In the genomic region with DNA sequence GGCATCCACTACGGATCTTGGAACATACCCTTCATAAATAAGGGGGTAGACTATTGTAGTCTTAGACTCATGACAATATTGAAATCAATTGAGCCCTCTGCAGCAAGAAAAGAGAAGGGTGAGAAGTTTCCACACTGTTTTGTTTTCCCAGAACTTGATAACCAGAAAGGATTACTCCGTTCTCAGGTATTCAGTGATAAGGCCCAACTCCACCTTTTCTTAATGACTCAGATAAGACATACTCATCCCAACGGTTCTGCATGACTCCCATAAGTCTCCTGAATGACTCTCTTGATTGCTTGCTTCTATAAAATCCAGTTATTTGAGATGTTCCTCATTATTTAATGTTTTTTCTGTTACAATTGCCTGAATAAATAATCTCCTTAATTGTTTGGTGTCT, we compare ENCODE assay signal across 17 cellular contexts.
DNase-seq lines count a peak whose midpoint lies in the region; ATAC-seq, FAIRE-seq and TF ChIP-seq lines count a peak whose summit lies in the region.
"Had no signal": no experiment of that assay in that cellular context is flagged by ENCODE, and none has a peak within 500 bp of the region (broad histone marks: within the 10 kb centered on the region; RNA-seq: fewer than 3 reads in every experiment).

No MANE protein-coding gene starts in this region.

- no peak for ATAC-seq in HG02571 (IDR thresholded peaks at IDR 0.05; ENCODE audit: unreplicated experiment)

- no peak overlapping the region for H3K27ac Mint-ChIP-seq in activated CD4-positive, alpha-beta T cell treated with anti-CD3 and anti-CD28 coated beads, Interleukin-2, amount 10 ng/mL, durations not matched to agents 7 days and 5 days
- H3K27ac Mint-ChIP-seq: CD4-positive, CD25-positive, alpha-beta regulatory T cell had no signal

- H4K8ac ChIP-seq in mesendoderm (ENCODE audit: low read depth, low read length): no peak overlapping the region

- no peak overlapping the region for H3K4me2 ChIP-seq in mesendoderm (ENCODE audit: low read length)
- H3K4me2 ChIP-seq: BLaER1 treated with 17β-estradiol and CSF1 and Interleukin-3, amounts not matched to agents 10 nM and 100 nM had no signal

- H3K9me3 Mint-ChIP-seq in activated CD4-positive, alpha-beta T cell treated with anti-CD3 and anti-CD28 coated beads, Interleukin-2, amount 10 ng/mL, durations not matched to agents 7 days and 5 days: peaks cover 2% of the 10 kb centered on the region

- H4K5ac ChIP-seq in mesendoderm (ENCODE audit: low read length): no peak overlapping the region

- peak overlapping the region; percentile 60 for H3K18ac ChIP-seq in mesendoderm (ENCODE audit: low read length)

- peak; percentile 21 for FAIRE-seq in D721Med (lab: Jason Lieb, UNC)
- FAIRE-seq: GM12892, H1 had no signal

- H3K4me1 Mint-ChIP-seq in activated CD4-positive, alpha-beta T cell treated with anti-CD3 and anti-CD28 coated beads, Interleukin-2, amount 10 ng/mL, durations not matched to agents 7 days and 5 days: no peaks in the 10 kb centered on the region
- H3K4me1 Mint-ChIP-seq: CD4-positive, CD25-positive, alpha-beta regulatory T cell had no signal

- no peaks in the 10 kb centered on the region for H3K79me1 ChIP-seq in mesendoderm (ENCODE audit: low read length)

- H3K4ac ChIP-seq in mesendoderm (ENCODE audit: low read depth, low read length): no peak overlapping the region

- no peak overlapping the region for H3K4me3 Mint-ChIP-seq in activated CD4-positive, alpha-beta T cell treated with anti-CD3 and anti-CD28 coated beads, Interleukin-2, amount 10 ng/mL, durations not matched to agents 7 days and 5 days
- H3K4me3 Mint-ChIP-seq: CD4-positive, CD25-positive, alpha-beta regulatory T cell had no signal

- H3K27ac ChIP-seq in RWPE1 (no peak overlapping the region), mesendoderm (ENCODE audit: low read depth, low read length) (no peak overlapping the region)
- H3K27ac ChIP-seq: BLaER1 treated with 17β-estradiol and CSF1 and Interleukin-3, amounts not matched to agents 10 nM and 100 nM had no signal

- no peak overlapping the region for H2BK15ac ChIP-seq in mesendoderm (replicated peaks; ENCODE audit: low read depth)

- no peak overlapping the region for H3K56ac ChIP-seq in mesendoderm (ENCODE audit: low read length)

- no CpG with 5 or more reads among the region's 3 CpGs for WGBS in mesendoderm (ENCODE audit: extremely low coverage, insufficient coverage, low lambda C conversion rate)

- no peak overlapping the region for H2BK120ac ChIP-seq in mesendoderm (ENCODE audit: low read depth, low read length)

- no peak overlapping the region for H3K9ac ChIP-seq in mesendoderm (ENCODE audit: low read length)
- H3K9ac ChIP-seq: BLaER1 treated with 17β-estradiol and CSF1 and Interleukin-3, amounts not matched to agents 10 nM and 100 nM had no signal

- H3K4me1 ChIP-seq in mesendoderm (ENCODE audit: control insufficient read depth, low read depth, low read length): peaks cover 2% of the 10 kb centered on the region
- H3K4me1 ChIP-seq: BLaER1 treated with 17β-estradiol and CSF1 and Interleukin-3, amounts not matched to agents 10 nM and 100 nM had no signal

- POLR2A ChIA-PET in RWPE1 (lab: Yijun Ruan, JAX; ENCODE audit: low non-redundant PET): no interaction called here
- POLR2A ChIA-PET in activated CD4-positive, alpha-beta T cell treated with anti-CD3 and anti-CD28 coated beads, Interleukin-2, amount 10 ng/mL, durations not matched to agents 7 days and 5 days (lab: Charles Lee): no interaction called here

- no peaks in the 10 kb centered on the region for H3K27me3 Mint-ChIP-seq in activated CD4-positive, alpha-beta T cell treated with anti-CD3 and anti-CD28 coated beads, Interleukin-2, amount 10 ng/mL, durations not matched to agents 7 days and 5 days
- H3K27me3 Mint-ChIP-seq: CD4-positive, CD25-positive, alpha-beta regulatory T cell had no signal

- H3K27me3 ChIP-seq in mesendoderm (ENCODE audit: insufficient read depth, low read length, poor library complexity): no peaks in the 10 kb centered on the region
- H3K27me3 ChIP-seq: BLaER1 treated with 17β-estradiol and CSF1 and Interleukin-3, amounts not matched to agents 10 nM and 100 nM had no signal

- no peak overlapping the region for H2BK5ac ChIP-seq in mesendoderm (ENCODE audit: low read length)

- no peaks in the 10 kb centered on the region for H3K36me3 Mint-ChIP-seq in activated CD4-positive, alpha-beta T cell treated with anti-CD3 and anti-CD28 coated beads, Interleukin-2, amount 10 ng/mL, durations not matched to agents 7 days and 5 days (ENCODE audit: low read depth)
- H3K36me3 Mint-ChIP-seq: CD4-positive, CD25-positive, alpha-beta regulatory T cell had no signal

- no peak overlapping the region for H2AK5ac ChIP-seq in mesendoderm (ENCODE audit: low read length)

- TF ChIP-seq CTCF in D721Med (IDR thresholded peaks at IDR 0.05; ENCODE audit: insufficient read depth, missing control alignments): no peak
- no peak for TF ChIP-seq CTCF in RWPE1 (conservative IDR thresholded peaks at IDR 0.05; ENCODE audit: low read depth)
- no peak for TF ChIP-seq CTCF in epithelial cell of esophagus (IDR thresholded peaks at IDR 0.05; ENCODE audit: insufficient read depth, low read depth, low read length, missing control alignments)

- no peaks in the 10 kb centered on the region for H3K79me2 ChIP-seq in mesendoderm (ENCODE audit: control insufficient read depth, insufficient read depth, low read length)

- H3K23ac ChIP-seq in mesendoderm (ENCODE audit: low read length): no peak overlapping the region

- no peaks in the 10 kb centered on the region for H3K36me3 ChIP-seq in mesendoderm (ENCODE audit: control insufficient read depth, insufficient read depth, low read length)
- H3K36me3 ChIP-seq: BLaER1 treated with 17β-estradiol and CSF1 and Interleukin-3, amounts not matched to agents 10 nM and 100 nM; HAP-1 had no signal

- CTCF ChIA-PET in RWPE1 (lab: Yijun Ruan, JAX): no interaction called here
- CTCF ChIA-PET in activated CD4-positive, alpha-beta T cell treated with anti-CD3 and anti-CD28 coated beads, Interleukin-2, amount 10 ng/mL, durations not matched to agents 7 days and 5 days (lab: Charles Lee): no interaction called here

- DNase-seq in D721Med (ENCODE audit: insufficient read length, low spot score): no peak
- DNase-seq in RWPE1 (ENCODE audit: low spot score): peak; percentile 0
- DNase-seq in epithelial cell of esophagus (ENCODE audit: low read depth): peak; percentile 56
- peak; percentile 78 for DNase-seq in mesendoderm
- DNase-seq in activated gamma-delta T cell (lab: John Stamatoyannopoulos, UW): no peak
- DNase-seq in activated CD4-positive, alpha-beta T cell treated with anti-CD3 and anti-CD28 coated beads, Interleukin-2, amount 10 ng/mL, durations not matched to agents 7 days and 5 days: no peak
- DNase-seq: 8988T; ACHN; CD4-positive, CD25-positive, alpha-beta regulatory T cell; DMS79; EL; GDM1 had no signal

- H3K4me3 ChIP-seq in epithelial cell of esophagus (ENCODE audit: low read length): no peak overlapping the region
- H3K4me3 ChIP-seq in mesendoderm (ENCODE audit: low read length): no peak overlapping the region
- H3K4me3 ChIP-seq: BLaER1 treated with 17β-estradiol and CSF1 and Interleukin-3, amounts not matched to agents 10 nM and 100 nM; HAP-1 had no signal

Comparison
In these comparisons a context has a peak if more than half of its experiments do, and no peak if none do; other contexts are left out.
1. DNase-seq: peak in RWPE1 (single experiment), epithelial cell of esophagus (single experiment) and mesendoderm (single experiment); none in D721Med (single experiment), activated gamma-delta T cell (single experiment) and activated CD4-positive, alpha-beta T cell treated with anti-CD3 and anti-CD28 coated beads, Interleukin-2, amount 10 ng/mL, durations not matched to agents 7 days and 5 days (single experiment).